Comparison of ENCODE assay signal across 15 cellular contexts in genomic region chr1:43357251-43357650, GRCh38. TPM values are rescaled to one million over a fixed set of nuclear protein-coding genes. Genes with fewer than 3 reads are reported as not detected.
DNase-seq lines count a peak whose midpoint lies in the region; ATAC-seq and TF ChIP-seq lines count a peak whose summit lies in the region.
"Had no signal": no experiment of that assay in that cellular context is flagged by ENCODE, and none has a peak within 500 bp of the region (broad histone marks: within the 10 kb centered on the region; RNA-seq: fewer than 3 reads in every experiment).

No MANE protein-coding gene starts in this region.

- no peak for ATAC-seq in activated T-helper 17 cell treated with anti-CD3 and anti-CD28 coated beads, Interleukin-2, amount 50 U/mL, for 72 hours (replicated peaks)

- H3K4me1 Mint-ChIP-seq in activated CD4-positive, alpha-beta T cell treated with anti-CD3 and anti-CD28 coated beads, Interleukin-2, amount 10 ng/mL, durations not matched to agents 24 days and 14 days: peaks cover 43% of the 10 kb centered on the region
- H3K4me1 Mint-ChIP-seq in HFFc6 (ENCODE audit: low read depth): peaks cover 59% of the 10 kb centered on the region
- H3K4me1 Mint-ChIP-seq in activated T-helper 17 cell treated with anti-CD3 and anti-CD28 coated beads, Interleukin-2, amount 50 U/mL, for 72 hours: peaks cover 13% of the 10 kb centered on the region

- H3K27ac ChIP-seq in osteoblast (ENCODE audit: low read depth, low read length): no peak overlapping the region

- H3K27me3 ChIP-seq in osteoblast (ENCODE audit: insufficient read depth, low read length): no peaks in the 10 kb centered on the region

- intact Hi-C loops in activated CD4-positive, alpha-beta T cell treated with anti-CD3 and anti-CD28 coated beads, Interleukin-2, amount 10 ng/mL, durations not matched to agents 24 days and 14 days (cut with micrococcal nuclease): loop anchor here (5.0 kb wide), 2 partner anchors 95 to 1275 kb away; partner anchors contain the start of gene HYI

- H3K4me3 Mint-ChIP-seq in activated CD4-positive, alpha-beta T cell treated with anti-CD3 and anti-CD28 coated beads, Interleukin-2, amount 10 ng/mL, durations not matched to agents 24 days and 14 days: peak overlapping the region; percentile 98
- peak overlapping the region; percentile 95; the same call in 1 of the 2 replicates for H3K4me3 Mint-ChIP-seq in HFFc6
- H3K4me3 Mint-ChIP-seq in activated T-helper 17 cell treated with anti-CD3 and anti-CD28 coated beads, Interleukin-2, amount 50 U/mL, for 72 hours: peak overlapping the region; percentile 89

- no peak overlapping the region for H3K4me2 ChIP-seq in osteoblast (ENCODE audit: insufficient read depth, low read length)

- no peak for DNase-seq in activated CD4-positive, alpha-beta T cell treated with anti-CD3 and anti-CD28 coated beads, Interleukin-2, amount 10 ng/mL, durations not matched to agents 24 days and 14 days
- no peak for DNase-seq in activated CD4-positive, alpha-beta T cell treated with anti-CD3 and anti-CD28 coated beads, Interleukin-2, amount 50 U/mL, for 1 hour
- DNase-seq in HFFc6: no peak
- peak; percentile 62 for DNase-seq in osteoblast (ENCODE audit: insufficient read length, low spot score, missing footprints)
- no peak for DNase-seq in cerebellum (ENCODE audit: low spot score)
- no peak for DNase-seq in Ammon's horn (ENCODE audit: low spot score)
- no peak for DNase-seq in NCI-H510A (lab: John Stamatoyannopoulos, UW)
- DNase-seq: effector CD4-positive, alpha-beta T cell; NCI-H1048; NCI-H2081 treated with DMSO at 0.1 percent for 48 hours; NCI-H526 treated with DMSO at 0.1 percent for 48 hours; SHP77 treated with DMSO at 0.1 percent for 48 hours had no signal

- peaks cover 36% of the 10 kb centered on the region for H3K36me3 Mint-ChIP-seq in activated CD4-positive, alpha-beta T cell treated with anti-CD3 and anti-CD28 coated beads, Interleukin-2, amount 10 ng/mL, durations not matched to agents 24 days and 14 days (ENCODE audit: low read depth)
- peaks cover 35% of the 10 kb centered on the region for H3K36me3 Mint-ChIP-seq in HFFc6 (ENCODE audit: low read depth)
- peaks cover 30% of the 10 kb centered on the region for H3K36me3 Mint-ChIP-seq in activated T-helper 17 cell treated with anti-CD3 and anti-CD28 coated beads, Interleukin-2, amount 50 U/mL, for 72 hours (ENCODE audit: low read depth)

- peaks cover 23% of the 10 kb centered on the region for H3K36me3 ChIP-seq in osteoblast (ENCODE audit: insufficient read depth, low read length)

- H3K4me1 ChIP-seq in osteoblast (ENCODE audit: insufficient read depth, low read length): peaks cover 39% of the 10 kb centered on the region

- H3K4me3 ChIP-seq in osteoblast (ENCODE audit: insufficient read depth, low read length): no peak overlapping the region

- no peak overlapping the region for H3K27ac Mint-ChIP-seq in activated CD4-positive, alpha-beta T cell treated with anti-CD3 and anti-CD28 coated beads, Interleukin-2, amount 10 ng/mL, durations not matched to agents 24 days and 14 days
- peak overlapping the region; percentile 95; the same call in 1 of the 2 replicates for H3K27ac Mint-ChIP-seq in HFFc6
- no peak overlapping the region for H3K27ac Mint-ChIP-seq in activated T-helper 17 cell treated with anti-CD3 and anti-CD28 coated beads, Interleukin-2, amount 50 U/mL, for 72 hours

- H3K27me3 Mint-ChIP-seq in activated CD4-positive, alpha-beta T cell treated with anti-CD3 and anti-CD28 coated beads, Interleukin-2, amount 10 ng/mL, durations not matched to agents 24 days and 14 days: no peaks in the 10 kb centered on the region
- H3K27me3 Mint-ChIP-seq in HFFc6 (ENCODE audit: insufficient read depth): peaks cover 10% of the 10 kb centered on the region
- H3K27me3 Mint-ChIP-seq in activated T-helper 17 cell treated with anti-CD3 and anti-CD28 coated beads, Interleukin-2, amount 50 U/mL, for 72 hours: no peaks in the 10 kb centered on the region
- H3K27me3 Mint-ChIP-seq: CD4-positive, alpha-beta memory T cell had no signal

- H3K79me2 ChIP-seq in osteoblast (ENCODE audit: insufficient read depth, low read length): peaks cover 34% of the 10 kb centered on the region

- no peaks in the 10 kb centered on the region for H3K9me3 ChIP-seq in osteoblast (ENCODE audit: low read depth, low read length)

- H4K20me1 ChIP-seq in osteoblast (ENCODE audit: insufficient read depth, low read length): peaks cover 11% of the 10 kb centered on the region

- no peak overlapping the region for H2AFZ ChIP-seq in osteoblast (ENCODE audit: low read length)

- TF ChIP-seq CTCF in HFFc6 (IDR thresholded peaks at IDR 0.05) (no peak), osteoblast (IDR thresholded peaks at IDR 0.05; ENCODE audit: extremely low read depth, low read depth, low read length) (no peak)

- H3K9me3 Mint-ChIP-seq in activated CD4-positive, alpha-beta T cell treated with anti-CD3 and anti-CD28 coated beads, Interleukin-2, amount 10 ng/mL, durations not matched to agents 24 days and 14 days: no peaks in the 10 kb centered on the region
- no peaks in the 10 kb centered on the region for H3K9me3 Mint-ChIP-seq in HFFc6
- H3K9me3 Mint-ChIP-seq in activated T-helper 17 cell treated with anti-CD3 and anti-CD28 coated beads, Interleukin-2, amount 50 U/mL, for 72 hours: no peaks in the 10 kb centered on the region
- H3K9me3 Mint-ChIP-seq: CD4-positive, alpha-beta memory T cell had no signal

RNA-seq across cellular contexts. Expression of gene CDC20, which starts 1.5 kb away (rescaled TPM):
- total RNA-seq in activated CD4-positive, alpha-beta T cell treated with anti-CD3 and anti-CD28 coated beads, Interleukin-2, amount 10 ng/mL, durations not matched to agents 24 days and 14 days: 84.3 and 86.9 TPM in 2 replicates
- 100 to 1,000 TPM in 5 of 6 experiments, 10 to 100 TPM in 1; 87.0 to 221 (median 183) TPM for total RNA-seq in HFFc6 (2021; fragmentation: NEBNext Ultra II Directional; extraction: Animal tissue kit (Norgen Biotek cat#: 25700))
- total RNA-seq in activated T-helper 17 cell treated with anti-CD3 and anti-CD28 coated beads, Interleukin-2, amount 50 U/mL, for 72 hours: 100 to 1,000 TPM; 127 to 199 TPM
- 4.7 and 5.3 TPM in 2 replicates for total RNA-seq in osteoblast
- 14.2 TPM for total RNA-seq in cerebellum

RNA-seq across cellular contexts. Expression of gene ELOVL1, which starts 10.6 kb away (rescaled TPM):
- total RNA-seq in activated CD4-positive, alpha-beta T cell treated with anti-CD3 and anti-CD28 coated beads, Interleukin-2, amount 10 ng/mL, durations not matched to agents 24 days and 14 days: 76.8 and 85.1 TPM in 2 replicates
- total RNA-seq in HFFc6 (2021; fragmentation: NEBNext Ultra II Directional; extraction: Animal tissue kit (Norgen Biotek cat#: 25700)): 100 to 1,000 TPM; 137 to 185 (median 160) TPM
- total RNA-seq in activated T-helper 17 cell treated with anti-CD3 and anti-CD28 coated beads, Interleukin-2, amount 50 U/mL, for 72 hours: 10 to 100 TPM; 53.4 to 73.7 TPM
- 35.9 and 36.9 TPM in 2 replicates for total RNA-seq in osteoblast
- 5.0 TPM for total RNA-seq in cerebellum

RNA-seq across cellular contexts. Expression of gene MPL, which starts 19.6 kb away (rescaled TPM):
- total RNA-seq in activated CD4-positive, alpha-beta T cell treated with anti-CD3 and anti-CD28 coated beads, Interleukin-2, amount 10 ng/mL, durations not matched to agents 24 days and 14 days: not detected in 2 replicates
- total RNA-seq in HFFc6 (2021; fragmentation: NEBNext Ultra II Directional; extraction: Animal tissue kit (Norgen Biotek cat#: 25700)): not detected
- not detected for total RNA-seq in activated T-helper 17 cell treated with anti-CD3 and anti-CD28 coated beads, Interleukin-2, amount 50 U/mL, for 72 hours
- total RNA-seq in osteoblast (not detected in 2 replicates), cerebellum (not detected)
- total RNA-seq: CD4-positive, alpha-beta memory T cell; T-helper 2 cell treated with Interferon-gamma antibody and Interleukin-4, amounts not matched to agents 100 ng/mL and 5 ng/mL, for 36 hours had no signal

RNA-seq across cellular contexts. Expression of gene MED8, which starts 32.3 kb away (rescaled TPM):
- 39.6 and 45.1 TPM in 2 replicates for total RNA-seq in activated CD4-positive, alpha-beta T cell treated with anti-CD3 and anti-CD28 coated beads, Interleukin-2, amount 10 ng/mL, durations not matched to agents 24 days and 14 days
- total RNA-seq in HFFc6 (2021; fragmentation: NEBNext Ultra II Directional; extraction: Animal tissue kit (Norgen Biotek cat#: 25700)): 10 to 100 TPM; 56.0 to 64.0 (median 60.8) TPM
- 10 to 100 TPM; 34.1 to 39.4 TPM for total RNA-seq in activated T-helper 17 cell treated with anti-CD3 and anti-CD28 coated beads, Interleukin-2, amount 50 U/mL, for 72 hours
- total RNA-seq in osteoblast (64.8 and 65.9 TPM in 2 replicates), cerebellum (17.0 TPM)

RNA-seq across cellular contexts. Expression of gene SZT2, which starts 32.4 kb away (rescaled TPM):
- 54.0 and 56.2 TPM in 2 replicates for total RNA-seq in activated CD4-positive, alpha-beta T cell treated with anti-CD3 and anti-CD28 coated beads, Interleukin-2, amount 10 ng/mL, durations not matched to agents 24 days and 14 days
- 10 to 100 TPM; 17.2 to 21.8 (median 21.3) TPM for total RNA-seq in HFFc6 (2021; fragmentation: NEBNext Ultra II Directional; extraction: Animal tissue kit (Norgen Biotek cat#: 25700))
- 10 to 100 TPM; 53.4 to 59.3 TPM for total RNA-seq in activated T-helper 17 cell treated with anti-CD3 and anti-CD28 coated beads, Interleukin-2, amount 50 U/mL, for 72 hours
- total RNA-seq in osteoblast: 41.0 and 42.0 TPM in 2 replicates
- 49.4 TPM for total RNA-seq in cerebellum
